Comparison of ENCODE assay signal across 1 cellular context in the genomic region with DNA sequence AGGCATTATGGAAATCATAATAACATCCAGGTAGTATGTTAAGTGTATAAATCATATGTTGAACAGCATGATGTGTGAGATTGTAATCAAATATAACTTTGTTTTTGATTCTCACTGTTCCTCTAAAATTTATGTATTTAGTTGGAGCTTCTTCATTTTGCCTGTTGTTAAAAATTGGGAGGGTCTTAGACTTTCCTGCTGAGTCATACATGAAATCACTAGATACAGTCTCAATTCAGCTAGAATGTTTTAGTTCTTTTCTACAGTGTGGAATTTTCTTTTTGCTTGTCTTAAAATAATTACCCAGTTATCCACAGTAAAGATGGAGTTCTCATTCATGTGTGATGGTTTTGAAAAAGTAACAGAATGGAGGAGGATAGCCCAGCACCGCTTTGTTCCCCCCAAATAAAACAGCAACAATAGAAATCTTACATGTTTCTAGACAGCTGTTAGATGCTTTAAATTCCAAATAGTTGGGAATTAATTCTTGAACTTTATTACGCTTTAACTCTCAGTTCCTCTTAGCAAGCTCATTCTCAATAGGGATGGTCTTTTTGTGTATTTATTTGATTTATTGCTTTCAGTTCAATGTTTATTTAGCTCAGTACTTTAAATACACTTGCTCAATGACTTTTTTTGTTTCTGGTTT.
TF ChIP-seq lines count a peak whose summit lies in the region.

No MANE protein-coding gene starts in this region.

TF ChIP-seq in WTC11, 78 proteins besides CTCF, POLR2A, EP300 and RAD21:
- TF ChIP-seq, protein P1, sequence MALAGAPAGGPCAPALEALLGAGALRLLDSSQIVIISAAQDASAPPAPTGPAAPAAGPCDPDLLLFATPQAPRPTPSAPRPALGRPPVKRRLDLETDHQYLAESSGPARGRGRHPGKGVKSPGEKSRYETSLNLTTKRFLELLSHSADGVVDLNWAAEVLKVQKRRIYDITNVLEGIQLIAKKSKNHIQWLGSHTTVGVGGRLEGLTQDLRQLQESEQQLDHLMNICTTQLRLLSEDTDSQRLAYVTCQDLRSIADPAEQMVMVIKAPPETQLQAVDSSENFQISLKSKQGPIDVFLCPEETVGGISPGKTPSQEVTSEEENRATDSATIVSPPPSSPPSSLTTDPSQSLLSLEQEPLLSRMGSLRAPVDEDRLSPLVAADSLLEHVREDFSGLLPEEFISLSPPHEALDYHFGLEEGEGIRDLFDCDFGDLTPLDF (CRISPR knock-in tag; IDR thresholded peaks at IDR 0.05), result no peak
- no peak for TF ChIP-seq NR1H2 (CRISPR knock-in tag; IDR thresholded peaks at IDR 0.05)
- no peak for TF ChIP-seq TEAD4 (CRISPR knock-in tag; IDR thresholded peaks at IDR 0.05)
- no peak for TF ChIP-seq SP1 (CRISPR knock-in tag; conservative IDR thresholded peaks at IDR 0.05)
